In genomic region chr3:45123030-45123429, GRCh38 we compare ENCODE assay signal across 8 cellular contexts. TPM values are rescaled to one million over a fixed set of nuclear protein-coding genes. Genes with fewer than 3 reads are reported as not detected.
DNase-seq lines count a peak whose midpoint lies in the region; TF ChIP-seq lines count a peak whose summit lies in the region.

No MANE protein-coding gene starts in this region.

- 0 to 6% methylated on average over 5 of the region's 5 CpGs for WGBS in GM23248 (ENCODE audit: low coverage in 1 of 2, low lambda C conversion rate in 2 of 2, missing lambda C conversion rate in 2 of 2), 2 experiments

- peaks cover 0 to 3% (median 0%) of the 10 kb centered on the region in 7 donors for H3K9me3 Mint-ChIP-seq in CD14-positive monocyte

- TF ChIP-seq CTCF in CD14-positive monocyte (IDR thresholded peaks at IDR 0.05) = no peak
- no peak for TF ChIP-seq CTCF in foreskin fibroblast (IDR thresholded peaks at IDR 0.05; ENCODE audit: low read depth, low read length)
- no peak for TF ChIP-seq CTCF in GM10266 (IDR thresholded peaks at IDR 0.05; ENCODE audit: control insufficient read depth, insufficient read depth, low read depth, missing control alignments)

- DNase-seq in CD14-positive monocyte (ENCODE audit: low spot score) (peak; percentile 61), GM23248 (peak; percentile 95), NOMO-1 treated with dmso at 0.1 percent for 144 hours (lab: John Stamatoyannopoulos, UW; ENCODE audit: unreplicated experiment) (peak; percentile 24), foreskin fibroblast (peak; percentile 95 to 96), DMS79 (lab: John Stamatoyannopoulos, UW) (no peak), NCI-H1417 treated with DMSO at 0.1 percent for 48 hours (lab: John Stamatoyannopoulos, UW) (no peak), GM10266 (ENCODE audit: extremely low spot score) (no peak), COLO668 (lab: John Stamatoyannopoulos, UW; ENCODE audit: unreplicated experiment) (no peak)

- intact Hi-C loops in CD14-positive monocyte (cut with micrococcal nuclease) = loop anchor here in 1 of 2 donors (1.0 to 5.0 kb wide), 2 partner anchors 42 to 66 kb away; no protein-coding TSS in a partner anchor

- H3K27me3 Mint-ChIP-seq in CD14-positive monocyte (ENCODE audit: low read depth in 3 of 3) = peaks cover 0 to 3% (median 1%) of the 10 kb centered on the region in 3 donors

- H3K27ac Mint-ChIP-seq in CD14-positive monocyte = peak overlapping the region in 6 of 7 donors; percentile 47 to 87 (median 80)

- H3K9me3 ChIP-seq in GM23248 (ENCODE audit: low read depth) = no peaks in the 10 kb centered on the region

- in situ Hi-C loops in GM23248 (cut with MboI) = no loop called here

- H3F3A ChIP-seq in GM23248 (ENCODE audit: insufficient read depth) = peaks cover 51% of the 10 kb centered on the region

- H3K4me3 ChIP-seq in GM23248 (0 out of 2 replicates have a peak overlapping the region, but pooled peaks have one; percentile 11), foreskin fibroblast (ENCODE audit: low read depth in 1 of 2, low read length in 2 of 2) (no peak overlapping the region)

- peaks cover 47% of the 10 kb centered on the region for H3K4me1 Mint-ChIP-seq in CD14-positive monocyte

- peak overlapping the region; percentile 59 for H3K9ac ChIP-seq in GM23248

- H3K36me3 ChIP-seq in GM23248 (ENCODE audit: low read depth) = no peaks in the 10 kb centered on the region

- H3K27me3 ChIP-seq in GM23248 (replicated peaks; ENCODE audit: insufficient read depth) = no peaks in the 10 kb centered on the region

- H2AFZ ChIP-seq in GM23248 = no peak overlapping the region

- no peak overlapping the region for H3K4me3 Mint-ChIP-seq in CD14-positive monocyte

- peaks cover 48% of the 10 kb centered on the region for H3K4me1 ChIP-seq in GM23248 (ENCODE audit: insufficient read depth)

- H3K36me3 Mint-ChIP-seq in CD14-positive monocyte = peaks cover 0 to 5% of the 10 kb centered on the region in 2 donors

- H3K4me2 ChIP-seq in GM23248 (ENCODE audit: unreplicated experiment) = peak overlapping the region; percentile 84

- no peaks in the 10 kb centered on the region for H3K9me2 ChIP-seq in GM23248 (ENCODE audit: insufficient read depth)

- 0 out of 2 replicates have a peak, but pooled peaks cover 4% of the 10 kb centered on the region for H3K79me2 ChIP-seq in GM23248 (ENCODE audit: insufficient read depth)

- peak overlapping the region; percentile 90 for H3K27ac ChIP-seq in GM23248

- no peaks in the 10 kb centered on the region for H4K20me1 ChIP-seq in GM23248 (ENCODE audit: insufficient read depth)

RNA-seq across cellular contexts. Expression of gene CDCP1, which starts 23.1 kb away (rescaled TPM):
- polyA plus RNA-seq in CD14-positive monocyte = 1 to 10 TPM in 1 of 2 donors, under 1 TPM in 1; 0.42 to 1.3 TPM
- 5.4 and 8.9 TPM in 2 replicates for total RNA-seq in GM23248 (2014; rRNA removed; shearing (Covaris generic))
- 8.8 and 9.9 TPM in 2 replicates for polyA plus RNA-seq in GM23248 (2016; fragmentation: Nextera tagmentation; extraction: Ambion mirVana)

Comparison
In these comparisons a context has a peak if more than half of its experiments do, and no peak if none do; other contexts are left out.
1. DNase-seq: peak in CD14-positive monocyte (single experiment), GM23248 (single experiment), NOMO-1 treated with dmso at 0.1 percent for 144 hours (single experiment) and foreskin fibroblast (2 of 2); none in DMS79 (single experiment), NCI-H1417 treated with DMSO at 0.1 percent for 48 hours (single experiment), GM10266 (single experiment) and COLO668 (single experiment).